2 cellular contexts compared by ENCODE assay signal in the genomic region with DNA sequence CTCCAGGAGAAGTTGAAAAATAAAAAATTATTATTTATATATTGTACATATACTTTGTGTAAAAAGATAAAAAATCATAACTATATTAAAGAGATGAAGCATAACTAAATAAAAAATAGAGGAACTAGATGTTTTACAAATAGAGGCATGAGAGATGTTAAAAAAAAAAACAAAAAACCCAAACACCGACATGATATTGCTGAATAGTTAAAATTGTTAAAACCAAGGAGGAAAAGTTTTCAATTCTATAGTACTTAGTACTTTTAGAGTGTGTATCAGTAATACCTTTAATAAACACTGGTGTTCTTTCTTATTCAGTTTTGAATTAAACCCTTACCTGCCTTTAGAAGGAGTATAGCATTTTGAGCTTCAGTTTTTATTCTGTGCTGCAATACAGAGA.
TF ChIP-seq lines count a peak whose summit lies in the region.

No MANE protein-coding gene starts in this region.

TF ChIP-seq in K562, 482 proteins besides CTCF, POLR2A, EP300 and RAD21:
- TF ChIP-seq C11orf30 (IDR thresholded peaks at IDR 0.05; ENCODE audit: low read depth) (peak; percentile 53; the same call in 1 of the 2 replicates), MAFG (tag; conservative IDR thresholded peaks at IDR 0.05) (0 out of 2 replicates have a peak, but pooled peaks have one; percentile 21), ZNF316 (IDR thresholded peaks at IDR 0.05) (peak; percentile 82)
- TF ChIP-seq, protein P1, sequence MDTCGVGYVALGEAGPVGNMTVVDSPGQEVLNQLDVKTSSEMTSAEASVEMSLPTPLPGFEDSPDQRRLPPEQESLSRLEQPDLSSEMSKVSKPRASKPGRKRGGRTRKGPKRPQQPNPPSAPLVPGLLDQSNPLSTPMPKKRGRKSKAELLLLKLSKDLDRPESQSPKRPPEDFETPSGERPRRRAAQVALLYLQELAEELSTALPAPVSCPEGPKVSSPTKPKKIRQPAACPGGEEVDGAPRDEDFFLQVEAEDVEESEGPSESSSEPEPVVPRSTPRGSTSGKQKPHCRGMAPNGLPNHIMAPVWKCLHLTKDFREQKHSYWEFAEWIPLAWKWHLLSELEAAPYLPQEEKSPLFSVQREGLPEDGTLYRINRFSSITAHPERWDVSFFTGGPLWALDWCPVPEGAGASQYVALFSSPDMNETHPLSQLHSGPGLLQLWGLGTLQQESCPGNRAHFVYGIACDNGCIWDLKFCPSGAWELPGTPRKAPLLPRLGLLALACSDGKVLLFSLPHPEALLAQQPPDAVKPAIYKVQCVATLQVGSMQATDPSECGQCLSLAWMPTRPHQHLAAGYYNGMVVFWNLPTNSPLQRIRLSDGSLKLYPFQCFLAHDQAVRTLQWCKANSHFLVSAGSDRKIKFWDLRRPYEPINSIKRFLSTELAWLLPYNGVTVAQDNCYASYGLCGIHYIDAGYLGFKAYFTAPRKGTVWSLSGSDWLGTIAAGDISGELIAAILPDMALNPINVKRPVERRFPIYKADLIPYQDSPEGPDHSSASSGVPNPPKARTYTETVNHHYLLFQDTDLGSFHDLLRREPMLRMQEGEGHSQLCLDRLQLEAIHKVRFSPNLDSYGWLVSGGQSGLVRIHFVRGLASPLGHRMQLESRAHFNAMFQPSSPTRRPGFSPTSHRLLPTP (IDR thresholded peaks at IDR 0.05; ENCODE audit: borderline replicate concordance, extremely low read depth, insufficient read length): no peak

TF ChIP-seq in SK-N-SH, 30 proteins besides CTCF, POLR2A, EP300 and RAD21:
- TF ChIP-seq NRF1 (IDR thresholded peaks at IDR 0.05; ENCODE audit: low read depth, low read length) (no peak), POLR2AphosphoS5 (IDR thresholded peaks at IDR 0.05; ENCODE audit: low read depth, low read length) (no peak)
